Comparison of ENCODE assay signal across 24 cellular contexts in genomic region chr6:79184086-79184485, GRCh38.
"Had no signal": no experiment of that assay in that cellular context is flagged by ENCODE, and none has a peak within 500 bp of the region (broad histone marks: within the 10 kb centered on the region; RNA-seq: fewer than 3 reads in every experiment).

No MANE protein-coding gene starts in this region.

- H3K27ac ChIP-seq: colonic mucosa, coronary artery, dorsolateral prefrontal cortex, epithelial cell of prostate, esophagus muscularis mucosa, esophagus squamous epithelium, foreskin keratinocyte, gastrocnemius medialis, gastroesophageal sphincter, heart left ventricle, heart right ventricle had no signal

- H3K36me3 ChIP-seq: colonic mucosa, esophagus muscularis mucosa, esophagus squamous epithelium, gastrocnemius medialis, gastroesophageal sphincter, heart left ventricle, heart right ventricle had no signal

- H3K4me3 ChIP-seq: colonic mucosa, coronary artery, dorsolateral prefrontal cortex, esophagus muscularis mucosa, esophagus squamous epithelium, gastrocnemius medialis, gastroesophageal sphincter, heart left ventricle, heart right ventricle had no signal

- H3K4me1 ChIP-seq: colonic mucosa had no signal

- ATAC-seq: effector memory CD8-positive, alpha-beta T cell; esophagus mucosa; foreskin keratinocyte; gastrocnemius medialis; gastroesophageal sphincter; heart left ventricle; heart right ventricle had no signal

- DNase-seq: colonic mucosa; cortex of kidney; dermis blood vessel endothelial cell; dorsolateral prefrontal cortex; effector CD4-positive, alpha-beta T cell; effector CD8-positive, alpha-beta T cell; effector memory CD4-positive, alpha-beta T cell; effector memory CD8-positive, alpha-beta T cell; endodermal cell; erythroblast; esophagus squamous epithelium; foreskin fibroblast; foreskin keratinocyte; foreskin melanocyte; gastrocnemius medialis; glutamatergic neuron; head of caudate nucleus; heart left ventricle; heart right ventricle had no signal

- H3K27me3 ChIP-seq: colonic mucosa, dorsolateral prefrontal cortex, esophagus muscularis mucosa, esophagus squamous epithelium, foreskin keratinocyte, gastrocnemius medialis, gastroesophageal sphincter, heart left ventricle, heart right ventricle had no signal

- H3K9me3 ChIP-seq: colonic mucosa, esophagus muscularis mucosa, esophagus squamous epithelium, gastrocnemius medialis, gastroesophageal sphincter, heart left ventricle, heart right ventricle had no signal
